ENCODE assay signal across 27 cellular contexts in genomic region chr12:111769599-111769998, GRCh38. TPM values are rescaled to one million over a fixed set of nuclear protein-coding genes. Genes with fewer than 3 reads are reported as not detected.
"Had no signal": no experiment of that assay in that cellular context is flagged by ENCODE, and none has a peak within 500 bp of the region (broad histone marks: within the 10 kb centered on the region; RNA-seq: fewer than 3 reads in every experiment).

No MANE protein-coding gene starts in this region.

- ATAC-seq: activated T-helper 17 cell treated with anti-CD3 and anti-CD28 coated beads, Interleukin-2, amount 50 U/mL, for 72 hours; Panc1 had no signal

- H3K9ac ChIP-seq: SK-N-SH had no signal

- H3K36me3 ChIP-seq: brain microvascular endothelial cell, cardiac muscle cell, SJCRH30 had no signal

- H3K9me3 ChIP-seq: SJCRH30, SK-N-SH had no signal

- H3K27ac ChIP-seq: brain microvascular endothelial cell, cardiac muscle cell, RWPE1, SJCRH30, VCaP had no signal

- H3K27me3 ChIP-seq: brain microvascular endothelial cell, cardiac muscle cell, SJCRH30 had no signal

- H3K4me2 ChIP-seq: SK-N-SH had no signal

- DNase-seq: activated CD4-positive, alpha-beta memory T cell treated with anti-CD3 and anti-CD28 coated beads for 36 hours; activated CD4-positive, alpha-beta T cell treated with anti-CD3 and anti-CD28 coated beads, Interleukin-2, amount 10 ng/mL, durations not matched to agents 7 days and 5 days; activated CD4-positive, CD25-positive, alpha-beta regulatory T cell; activated CD8-positive, alpha-beta memory T cell treated with anti-CD3 and anti-CD28 coated beads for 24 hours; activated gamma-delta T cell; activated naive CD4-positive, alpha-beta T cell treated with anti-CD3 and anti-CD28 coated beads for 36 hours; activated T-cell treated with anti-CD3 and anti-CD28 coated beads, Interleukin-2, amount 50 U/mL, for 48 hours; amygdala; brain microvascular endothelial cell; NCI-H1092 treated with DMSO at 0.1 percent for 48 hours; NCI-H1417 treated with DMSO at 0.1 percent for 48 hours; NCI-H1694; NCI-H2029; NCI-H510A treated with DMSO at 0.1 percent for 48 hours; NCI-H69; NK-92 treated with Interleukin-12 subunit alpha and Interleukin-12 subunit beta, amount 100 ng/mL, for 24 hours; OCI-M1; Right ventricle myocardium superior; SJCRH30; SK-N-SH; T-helper 1 cell had no signal

- H3K4me3 ChIP-seq: cardiac muscle cell, SJCRH30 had no signal

RNA-seq across cellular contexts. Expression of gene ALDH2, which starts 2.9 kb away (rescaled TPM):
- total RNA-seq: MCF 10A had no signal
